ENCODE assay signal across 1 cellular context in the genomic region with DNA sequence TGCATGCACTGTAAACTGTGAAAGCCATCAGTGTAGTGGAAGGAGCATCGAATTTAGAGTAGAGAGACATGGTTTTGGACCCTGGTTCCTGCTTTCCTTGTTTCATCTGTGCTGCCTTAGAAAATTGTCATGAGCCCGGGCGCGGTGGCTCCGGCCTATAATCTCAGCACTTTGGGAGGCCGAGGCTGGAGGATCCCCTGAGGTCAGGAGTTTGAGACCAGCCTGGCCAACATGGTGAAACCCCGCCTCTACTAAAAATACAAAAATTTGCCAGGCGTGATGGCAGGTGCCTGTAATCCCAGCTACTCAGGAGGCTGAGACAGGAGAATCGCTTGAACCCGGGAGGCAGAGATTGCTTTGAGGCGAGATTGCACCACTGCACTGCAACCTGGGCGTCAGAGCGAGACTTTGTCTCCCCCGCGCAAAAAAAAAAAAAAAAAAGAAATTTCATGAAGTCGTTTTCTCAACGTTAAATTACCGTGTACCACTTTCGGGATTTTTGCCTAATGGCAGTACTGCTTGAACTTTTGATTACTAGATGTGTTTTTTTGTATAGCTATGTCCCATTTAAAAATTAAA.
TF ChIP-seq lines count a peak whose summit lies in the region.

No MANE protein-coding gene starts in this region.

TF ChIP-seq in HepG2, 621 proteins besides CTCF, POLR2A, EP300 and RAD21 (continued from another document and continues in another):
- TF ChIP-seq HMGXB4 (CRISPR knock-in tag; IDR thresholded peaks at IDR 0.05; ENCODE audit: borderline replicate concordance in 1 of 2, low read depth in 1 of 2): 0 out of 4 replicates have a peak, but pooled peaks of 1 of the 2 experiments have one; percentile 10
- 0 out of 2 replicates have a peak, but pooled peaks have one; percentile 27 for TF ChIP-seq ZNF615 (CRISPR knock-in tag; IDR thresholded peaks at IDR 0.05; ENCODE audit: borderline replicate concordance)
- TF ChIP-seq GPN1 (CRISPR knock-in tag; IDR thresholded peaks at IDR 0.05; ENCODE audit: borderline replicate concordance): 0 out of 2 replicates have a peak, but pooled peaks have one; percentile 50
- no peak for TF ChIP-seq ZNF788 (CRISPR knock-in tag; IDR thresholded peaks at IDR 0.05; ENCODE audit: borderline replicate concordance)
- no peak for TF ChIP-seq ZNF530 (CRISPR knock-in tag; IDR thresholded peaks at IDR 0.05; ENCODE audit: low read depth)
- TF ChIP-seq NCOR1 (IDR thresholded peaks at IDR 0.05; ENCODE audit: borderline replicate concordance, low read length): no peak
- no peak for TF ChIP-seq ZBTB42 (CRISPR knock-in tag; IDR thresholded peaks at IDR 0.05)
- no peak for TF ChIP-seq MED1 (CRISPR knock-in tag; IDR thresholded peaks at IDR 0.05)
- no peak for TF ChIP-seq GTF2F1 (IDR thresholded peaks at IDR 0.05; ENCODE audit: low read length)
- TF ChIP-seq ZFP36 (IDR thresholded peaks at IDR 0.05; ENCODE audit: borderline replicate concordance, low read depth, low read length, partially characterized antibody): no peak
- no peak for TF ChIP-seq ZFP36L2 (CRISPR knock-in tag; IDR thresholded peaks at IDR 0.05)
- TF ChIP-seq MTF1 (CRISPR knock-in tag; IDR thresholded peaks at IDR 0.05): no peak
- TF ChIP-seq ZNF589 (CRISPR knock-in tag; conservative IDR thresholded peaks at IDR 0.05): no peak
- TF ChIP-seq, protein P1, sequence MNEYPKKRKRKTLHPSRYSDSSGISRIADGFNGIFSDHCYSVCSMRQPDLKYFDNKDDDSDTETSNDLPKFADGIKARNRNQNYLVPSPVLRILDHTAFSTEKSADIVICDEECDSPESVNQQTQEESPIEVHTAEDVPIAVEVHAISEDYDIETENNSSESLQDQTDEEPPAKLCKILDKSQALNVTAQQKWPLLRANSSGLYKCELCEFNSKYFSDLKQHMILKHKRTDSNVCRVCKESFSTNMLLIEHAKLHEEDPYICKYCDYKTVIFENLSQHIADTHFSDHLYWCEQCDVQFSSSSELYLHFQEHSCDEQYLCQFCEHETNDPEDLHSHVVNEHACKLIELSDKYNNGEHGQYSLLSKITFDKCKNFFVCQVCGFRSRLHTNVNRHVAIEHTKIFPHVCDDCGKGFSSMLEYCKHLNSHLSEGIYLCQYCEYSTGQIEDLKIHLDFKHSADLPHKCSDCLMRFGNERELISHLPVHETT (CRISPR knock-in tag; conservative IDR thresholded peaks at IDR 0.05): no peak
- TF ChIP-seq, protein P2, sequence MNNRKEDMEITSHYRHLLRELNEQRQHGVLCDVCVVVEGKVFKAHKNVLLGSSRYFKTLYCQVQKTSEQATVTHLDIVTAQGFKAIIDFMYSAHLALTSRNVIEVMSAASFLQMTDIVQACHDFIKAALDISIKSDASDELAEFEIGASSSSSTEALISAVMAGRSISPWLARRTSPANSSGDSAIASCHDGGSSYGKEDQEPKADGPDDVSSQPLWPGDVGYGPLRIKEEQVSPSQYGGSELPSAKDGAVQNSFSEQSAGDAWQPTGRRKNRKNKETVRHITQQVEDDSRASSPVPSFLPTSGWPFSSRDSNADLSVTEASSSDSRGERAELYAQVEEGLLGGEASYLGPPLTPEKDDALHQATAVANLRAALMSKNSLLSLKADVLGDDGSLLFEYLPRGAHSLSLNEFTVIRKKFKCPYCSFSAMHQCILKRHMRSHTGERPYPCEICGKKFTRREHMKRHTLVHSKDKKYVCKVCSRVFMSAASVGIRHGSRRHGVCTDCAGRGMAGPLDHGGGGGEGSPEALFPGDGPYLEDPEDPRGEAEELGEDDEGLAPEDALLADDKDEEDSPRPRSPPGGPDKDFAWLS (CRISPR knock-in tag; IDR thresholded peaks at IDR 0.05; ENCODE audit: borderline replicate concordance): no peak
- no peak for TF ChIP-seq THYN1 (CRISPR knock-in tag; IDR thresholded peaks at IDR 0.05; ENCODE audit: borderline replicate concordance, low read depth)
- no peak for TF ChIP-seq ZBTB14 (CRISPR knock-in tag; IDR thresholded peaks at IDR 0.05)
- 0 out of 2 replicates have a peak, but pooled peaks have one; percentile 4 for TF ChIP-seq CHD4 (IDR thresholded peaks at IDR 0.05; ENCODE audit: borderline replicate concordance, low read length)
- no peak for TF ChIP-seq ZSCAN22 (CRISPR knock-in tag; IDR thresholded peaks at IDR 0.05)
- TF ChIP-seq UBTF (CRISPR knock-in tag; IDR thresholded peaks at IDR 0.05): no peak
- TF ChIP-seq ISL2 (CRISPR knock-in tag; IDR thresholded peaks at IDR 0.05): no peak
- no peak for TF ChIP-seq ZNF580 (CRISPR knock-in tag; IDR thresholded peaks at IDR 0.05; ENCODE audit: borderline replicate concordance, low read depth)
- TF ChIP-seq, protein P3, sequence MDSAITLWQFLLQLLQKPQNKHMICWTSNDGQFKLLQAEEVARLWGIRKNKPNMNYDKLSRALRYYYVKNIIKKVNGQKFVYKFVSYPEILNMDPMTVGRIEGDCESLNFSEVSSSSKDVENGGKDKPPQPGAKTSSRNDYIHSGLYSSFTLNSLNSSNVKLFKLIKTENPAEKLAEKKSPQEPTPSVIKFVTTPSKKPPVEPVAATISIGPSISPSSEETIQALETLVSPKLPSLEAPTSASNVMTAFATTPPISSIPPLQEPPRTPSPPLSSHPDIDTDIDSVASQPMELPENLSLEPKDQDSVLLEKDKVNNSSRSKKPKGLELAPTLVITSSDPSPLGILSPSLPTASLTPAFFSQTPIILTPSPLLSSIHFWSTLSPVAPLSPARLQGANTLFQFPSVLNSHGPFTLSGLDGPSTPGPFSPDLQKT (CRISPR knock-in tag; IDR thresholded peaks at IDR 0.05; ENCODE audit: borderline replicate concordance): no peak
- no peak for TF ChIP-seq PITX1 (CRISPR knock-in tag; IDR thresholded peaks at IDR 0.05)
- no peak; the same call in 1 of the 2 replicates for TF ChIP-seq GFI1 (CRISPR knock-in tag; IDR thresholded peaks at IDR 0.05; ENCODE audit: borderline replicate concordance)
- TF ChIP-seq MEF2D (CRISPR knock-in tag; IDR thresholded peaks at IDR 0.05): no peak
- TF ChIP-seq, protein P4, sequence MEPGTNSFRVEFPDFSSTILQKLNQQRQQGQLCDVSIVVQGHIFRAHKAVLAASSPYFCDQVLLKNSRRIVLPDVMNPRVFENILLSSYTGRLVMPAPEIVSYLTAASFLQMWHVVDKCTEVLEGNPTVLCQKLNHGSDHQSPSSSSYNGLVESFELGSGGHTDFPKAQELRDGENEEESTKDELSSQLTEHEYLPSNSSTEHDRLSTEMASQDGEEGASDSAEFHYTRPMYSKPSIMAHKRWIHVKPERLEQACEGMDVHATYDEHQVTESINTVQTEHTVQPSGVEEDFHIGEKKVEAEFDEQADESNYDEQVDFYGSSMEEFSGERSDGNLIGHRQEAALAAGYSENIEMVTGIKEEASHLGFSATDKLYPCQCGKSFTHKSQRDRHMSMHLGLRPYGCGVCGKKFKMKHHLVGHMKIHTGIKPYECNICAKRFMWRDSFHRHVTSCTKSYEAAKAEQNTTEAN (CRISPR knock-in tag; conservative IDR thresholded peaks at IDR 0.05): no peak
- TF ChIP-seq, protein P5, sequence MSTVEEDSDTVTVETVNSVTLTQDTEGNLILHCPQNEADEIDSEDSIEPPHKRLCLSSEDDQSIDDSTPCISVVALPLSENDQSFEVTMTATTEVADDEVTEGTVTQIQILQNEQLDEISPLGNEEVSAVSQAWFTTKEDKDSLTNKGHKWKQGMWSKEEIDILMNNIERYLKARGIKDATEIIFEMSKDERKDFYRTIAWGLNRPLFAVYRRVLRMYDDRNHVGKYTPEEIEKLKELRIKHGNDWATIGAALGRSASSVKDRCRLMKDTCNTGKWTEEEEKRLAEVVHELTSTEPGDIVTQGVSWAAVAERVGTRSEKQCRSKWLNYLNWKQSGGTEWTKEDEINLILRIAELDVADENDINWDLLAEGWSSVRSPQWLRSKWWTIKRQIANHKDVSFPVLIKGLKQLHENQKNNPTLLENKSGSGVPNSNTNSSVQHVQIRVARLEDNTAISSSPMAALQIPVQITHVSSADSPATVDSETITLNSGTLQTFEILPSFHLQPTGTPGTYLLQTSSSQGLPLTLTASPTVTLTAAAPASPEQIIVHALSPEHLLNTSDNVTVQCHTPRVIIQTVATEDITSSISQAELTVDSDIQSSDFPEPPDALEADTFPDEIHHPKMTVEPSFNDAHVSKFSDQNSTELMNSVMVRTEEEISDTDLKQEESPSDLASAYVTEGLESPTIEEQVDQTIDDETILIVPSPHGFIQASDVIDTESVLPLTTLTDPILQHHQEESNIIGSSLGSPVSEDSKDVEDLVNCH (CRISPR knock-in tag; IDR thresholded peaks at IDR 0.05): no peak
- TF ChIP-seq, protein P6, sequence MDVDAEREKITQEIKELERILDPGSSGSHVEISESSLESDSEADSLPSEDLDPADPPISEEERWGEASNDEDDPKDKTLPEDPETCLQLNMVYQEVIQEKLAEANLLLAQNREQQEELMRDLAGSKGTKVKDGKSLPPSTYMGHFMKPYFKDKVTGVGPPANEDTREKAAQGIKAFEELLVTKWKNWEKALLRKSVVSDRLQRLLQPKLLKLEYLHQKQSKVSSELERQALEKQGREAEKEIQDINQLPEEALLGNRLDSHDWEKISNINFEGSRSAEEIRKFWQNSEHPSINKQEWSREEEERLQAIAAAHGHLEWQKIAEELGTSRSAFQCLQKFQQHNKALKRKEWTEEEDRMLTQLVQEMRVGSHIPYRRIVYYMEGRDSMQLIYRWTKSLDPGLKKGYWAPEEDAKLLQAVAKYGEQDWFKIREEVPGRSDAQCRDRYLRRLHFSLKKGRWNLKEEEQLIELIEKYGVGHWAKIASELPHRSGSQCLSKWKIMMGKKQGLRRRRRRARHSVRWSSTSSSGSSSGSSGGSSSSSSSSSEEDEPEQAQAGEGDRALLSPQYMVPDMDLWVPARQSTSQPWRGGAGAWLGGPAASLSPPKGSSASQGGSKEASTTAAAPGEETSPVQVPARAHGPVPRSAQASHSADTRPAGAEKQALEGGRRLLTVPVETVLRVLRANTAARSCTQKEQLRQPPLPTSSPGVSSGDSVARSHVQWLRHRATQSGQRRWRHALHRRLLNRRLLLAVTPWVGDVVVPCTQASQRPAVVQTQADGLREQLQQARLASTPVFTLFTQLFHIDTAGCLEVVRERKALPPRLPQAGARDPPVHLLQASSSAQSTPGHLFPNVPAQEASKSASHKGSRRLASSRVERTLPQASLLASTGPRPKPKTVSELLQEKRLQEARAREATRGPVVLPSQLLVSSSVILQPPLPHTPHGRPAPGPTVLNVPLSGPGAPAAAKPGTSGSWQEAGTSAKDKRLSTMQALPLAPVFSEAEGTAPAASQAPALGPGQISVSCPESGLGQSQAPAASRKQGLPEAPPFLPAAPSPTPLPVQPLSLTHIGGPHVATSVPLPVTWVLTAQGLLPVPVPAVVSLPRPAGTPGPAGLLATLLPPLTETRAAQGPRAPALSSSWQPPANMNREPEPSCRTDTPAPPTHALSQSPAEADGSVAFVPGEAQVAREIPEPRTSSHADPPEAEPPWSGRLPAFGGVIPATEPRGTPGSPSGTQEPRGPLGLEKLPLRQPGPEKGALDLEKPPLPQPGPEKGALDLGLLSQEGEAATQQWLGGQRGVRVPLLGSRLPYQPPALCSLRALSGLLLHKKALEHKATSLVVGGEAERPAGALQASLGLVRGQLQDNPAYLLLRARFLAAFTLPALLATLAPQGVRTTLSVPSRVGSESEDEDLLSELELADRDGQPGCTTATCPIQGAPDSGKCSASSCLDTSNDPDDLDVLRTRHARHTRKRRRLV (CRISPR knock-in tag; IDR thresholded peaks at IDR 0.05): peak; percentile 14; the same call in 1 of the 2 replicates
- no peak for TF ChIP-seq XBP1 (CRISPR knock-in tag; IDR thresholded peaks at IDR 0.05)
- no peak for TF ChIP-seq POLR2AphosphoS5 (IDR thresholded peaks at IDR 0.05; ENCODE audit: low read depth, low read length)
